Comparison of ENCODE assay signal across 1 cellular context in the genomic region with DNA sequence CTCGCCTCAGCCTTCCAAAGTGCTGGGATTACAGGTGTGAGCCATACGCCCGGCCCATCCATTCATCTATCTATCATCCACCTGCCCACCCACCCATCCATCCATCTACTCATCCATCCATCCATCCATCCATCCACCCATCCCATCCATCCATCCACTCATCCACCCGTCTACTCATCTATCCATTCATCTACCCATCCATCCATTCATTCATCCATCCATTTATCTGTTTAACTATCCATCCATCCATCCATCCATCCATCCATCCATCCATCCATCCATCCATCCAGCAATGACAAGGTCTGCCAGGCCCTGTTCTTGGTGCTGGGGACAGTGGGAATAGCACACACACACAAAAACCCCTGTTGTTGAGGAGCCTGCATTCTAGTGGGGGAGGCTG.
TF ChIP-seq lines count a peak whose summit lies in the region.

No MANE protein-coding gene starts in this region.

TF ChIP-seq in GM12878, 131 proteins besides CTCF, POLR2A, EP300 and RAD21:
- TF ChIP-seq, protein P1, sequence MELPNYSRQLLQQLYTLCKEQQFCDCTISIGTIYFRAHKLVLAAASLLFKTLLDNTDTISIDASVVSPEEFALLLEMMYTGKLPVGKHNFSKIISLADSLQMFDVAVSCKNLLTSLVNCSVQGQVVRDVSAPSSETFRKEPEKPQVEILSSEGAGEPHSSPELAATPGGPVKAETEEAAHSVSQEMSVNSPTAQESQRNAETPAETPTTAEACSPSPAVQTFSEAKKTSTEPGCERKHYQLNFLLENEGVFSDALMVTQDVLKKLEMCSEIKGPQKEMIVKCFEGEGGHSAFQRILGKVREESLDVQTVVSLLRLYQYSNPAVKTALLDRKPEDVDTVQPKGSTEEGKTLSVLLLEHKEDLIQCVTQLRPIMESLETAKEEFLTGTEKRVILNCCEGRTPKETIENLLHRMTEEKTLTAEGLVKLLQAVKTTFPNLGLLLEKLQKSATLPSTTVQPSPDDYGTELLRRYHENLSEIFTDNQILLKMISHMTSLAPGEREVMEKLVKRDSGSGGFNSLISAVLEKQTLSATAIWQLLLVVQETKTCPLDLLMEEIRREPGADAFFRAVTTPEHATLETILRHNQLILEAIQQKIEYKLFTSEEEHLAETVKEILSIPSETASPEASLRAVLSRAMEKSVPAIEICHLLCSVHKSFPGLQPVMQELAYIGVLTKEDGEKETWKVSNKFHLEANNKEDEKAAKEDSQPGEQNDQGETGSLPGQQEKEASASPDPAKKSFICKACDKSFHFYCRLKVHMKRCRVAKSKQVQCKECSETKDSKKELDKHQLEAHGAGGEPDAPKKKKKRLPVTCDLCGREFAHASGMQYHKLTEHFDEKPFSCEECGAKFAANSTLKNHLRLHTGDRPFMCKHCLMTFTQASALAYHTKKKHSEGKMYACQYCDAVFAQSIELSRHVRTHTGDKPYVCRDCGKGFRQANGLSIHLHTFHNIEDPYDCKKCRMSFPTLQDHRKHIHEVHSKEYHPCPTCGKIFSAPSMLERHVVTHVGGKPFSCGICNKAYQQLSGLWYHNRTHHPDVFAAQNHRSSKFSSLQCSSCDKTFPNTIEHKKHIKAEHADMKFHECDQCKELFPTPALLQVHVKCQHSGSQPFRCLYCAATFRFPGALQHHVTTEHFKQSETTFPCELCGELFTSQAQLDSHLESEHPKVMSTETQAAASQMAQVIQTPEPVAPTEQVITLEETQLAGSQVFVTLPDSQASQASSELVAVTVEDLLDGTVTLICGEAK (IDR thresholded peaks at IDR 0.05; ENCODE audit: borderline replicate concordance), result no peak
- TF ChIP-seq YY1 (IDR thresholded peaks at IDR 0.05; ENCODE audit: low read depth, low read length) (no peak), HDGF (IDR thresholded peaks at IDR 0.05) (0 out of 2 replicates have a peak, but pooled peaks have one; percentile 24), GABPA (IDR thresholded peaks at IDR 0.05; ENCODE audit: low read depth) (no peak), RUNX3 (IDR thresholded peaks at IDR 0.05; ENCODE audit: low read length) (no peak)
- TF ChIP-seq, protein P2, sequence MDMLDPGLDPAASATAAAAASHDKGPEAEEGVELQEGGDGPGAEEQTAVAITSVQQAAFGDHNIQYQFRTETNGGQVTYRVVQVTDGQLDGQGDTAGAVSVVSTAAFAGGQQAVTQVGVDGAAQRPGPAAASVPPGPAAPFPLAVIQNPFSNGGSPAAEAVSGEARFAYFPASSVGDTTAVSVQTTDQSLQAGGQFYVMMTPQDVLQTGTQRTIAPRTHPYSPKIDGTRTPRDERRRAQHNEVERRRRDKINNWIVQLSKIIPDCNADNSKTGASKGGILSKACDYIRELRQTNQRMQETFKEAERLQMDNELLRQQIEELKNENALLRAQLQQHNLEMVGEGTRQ (IDR thresholded peaks at IDR 0.05; ENCODE audit: borderline replicate concordance, low read depth, low read length), result no peak
